20 cellular contexts compared by ENCODE assay signal in the genomic region with DNA sequence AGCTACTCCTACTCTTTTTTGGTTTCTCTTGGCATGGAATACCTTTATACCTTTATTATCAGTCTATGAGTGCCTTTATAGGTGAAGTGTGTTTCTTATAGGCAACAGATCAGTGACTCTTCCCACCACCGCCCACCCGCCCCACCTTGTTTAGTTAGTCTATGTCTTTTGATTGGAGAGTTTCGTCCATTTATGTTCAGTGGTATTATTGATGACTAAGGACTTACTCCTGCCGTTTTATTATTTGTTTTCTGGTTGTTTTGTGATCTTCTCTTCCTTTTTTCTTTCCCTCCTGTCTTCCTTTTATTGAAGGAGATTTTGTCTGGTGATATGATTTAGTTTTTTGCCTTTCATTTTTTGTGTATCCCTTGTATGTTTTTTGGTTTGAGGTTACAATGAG.
A peak's percentile ranks its signal among the peaks of the same experiment; 100 is the strongest.
DNase-seq lines count a peak whose midpoint lies in the region; ATAC-seq, FAIRE-seq and TF ChIP-seq lines count a peak whose summit lies in the region.
"Had no signal": no experiment of that assay in that cellular context is flagged by ENCODE, and none has a peak within 500 bp of the region (broad histone marks: within the 10 kb centered on the region; RNA-seq: fewer than 3 reads in every experiment).

No MANE protein-coding gene starts in this region.

- POLR2A ChIA-PET in A549 (lab: Yijun Ruan, JAX): no interaction called here
- POLR2A ChIA-PET in PC-3 (lab: Charles Lee; ENCODE audit: unreplicated experiment): no interaction called here
- POLR2A ChIA-PET in H1 (lab: Charles Lee; ENCODE audit: partially characterized antibody): no interaction called here

- no peak overlapping the region for H2AFZ ChIP-seq in PC-3 (ENCODE audit: low read length)
- no peak overlapping the region for H2AFZ ChIP-seq in H1 (ENCODE audit: low read length)
- H2AFZ ChIP-seq in H9 (ENCODE audit: low read length): no peak overlapping the region

- no peak overlapping the region for H3T11ph ChIP-seq in H9 (ENCODE audit: low read length)

- CTCF ChIA-PET in A549 (lab: Yijun Ruan, JAX) (no interaction called here), PC-3 (lab: Charles Lee) (no interaction called here), H1 (lab: Charles Lee; ENCODE audit: partially characterized antibody) (interaction anchor here (0.9 kb wide), 1 partner anchor 9 kb away, joined by 6 read pairs; no protein-coding TSS in a partner anchor)

- H2BK5ac ChIP-seq in H1 (ENCODE audit: low read depth, low read length) (no peak overlapping the region), H9 (ENCODE audit: insufficient read length, low read length) (no peak overlapping the region)

- H2BK15ac ChIP-seq in H1 (ENCODE audit: low read length) (no peak overlapping the region), H9 (ENCODE audit: low read depth, low read length) (no peak overlapping the region)

- no peaks in the 10 kb centered on the region for H3K79me2 ChIP-seq in PC-3 (ENCODE audit: low read length)
- peaks cover 0 to 98% of the 10 kb centered on the region in 2 experiments; a peak in 3 of 4 replicates for H3K79me2 ChIP-seq in H1 (ENCODE audit: control insufficient read depth in 1 of 2, insufficient read depth in 2 of 2, low read length in 2 of 2)
- peaks cover 26% of the 10 kb centered on the region; the same call in 1 of the 2 replicates for H3K79me2 ChIP-seq in H9 (ENCODE audit: insufficient read depth, low read length)

- H2BK20ac ChIP-seq in H1 (ENCODE audit: low read length) (no peak overlapping the region), H9 (ENCODE audit: low read depth, low read length, poor library complexity, severe bottlenecking) (no peak overlapping the region)

- H2AK5ac ChIP-seq in H1 (ENCODE audit: low read depth, low read length) (no peak overlapping the region), H9 (ENCODE audit: insufficient read length, low read length) (no peak overlapping the region)

- no peak for TF ChIP-seq POLR2A in A549 (IDR thresholded peaks at IDR 0.05; ENCODE audit: low read length)
- no peak for TF ChIP-seq POLR2A in H1 (IDR thresholded peaks at IDR 0.05; ENCODE audit: control extremely low read depth in 1 of 2, low read depth in 2 of 2, low read length in 2 of 2)

- 93% methylated on average over 4 of the region's 4 CpGs for WGBS in A549 (ENCODE audit: missing lambda C conversion rate)
- WGBS in H1 (ENCODE audit: extremely low coverage in 1 of 2, insufficient coverage in 1 of 2, insufficient read length in 1 of 2, insufficient replicate concordance in 2 of 2, low coverage in 1 of 2, low lambda C conversion rate in 2 of 2, missing lambda C conversion rate in 1 of 2), 2 experiments: 84% methylated on average over 4 of the region's 4 CpGs; no CpG with 5 or more reads in 1 of the 2 experiments
- WGBS in H9 (ENCODE audit: extremely low coverage, insufficient read length, low lambda C conversion rate): no CpG with 5 or more reads among the region's 4 CpGs
- 96% methylated on average over 3 of the region's 4 CpGs; no CpG with 5 or more reads in 1 of the 2 experiments for WGBS in endodermal cell (ENCODE audit: insufficient coverage in 1 of 2, insufficient read length in 1 of 2), 2 experiments

- H3K56ac ChIP-seq in H1 (replicated peaks; ENCODE audit: insufficient read length, low read depth, low read length) (no peak overlapping the region), H9 (ENCODE audit: insufficient read length, low read depth, low read length) (no peak overlapping the region)

- H4K5ac ChIP-seq in H1 (ENCODE audit: insufficient read length, low read depth, low read length): no peak overlapping the region
- no peak overlapping the region for H4K5ac ChIP-seq in H9 (ENCODE audit: insufficient read length, low read depth, low read length)

- H4K91ac ChIP-seq in H1 (replicated peaks; ENCODE audit: insufficient read length, low read length) (no peak overlapping the region), H9 (ENCODE audit: insufficient read length, low read depth, low read length) (no peak overlapping the region)

- H3K27me3 Mint-ChIP-seq in H9 (ENCODE audit: low read depth) (no peaks in the 10 kb centered on the region), endodermal cell (ENCODE audit: insufficient read depth) (no peaks in the 10 kb centered on the region)
- H3K27me3 Mint-ChIP-seq: B cell; CD4-positive, alpha-beta T cell had no signal

- no peak for TF ChIP-seq EP300 in A549 (IDR thresholded peaks at IDR 0.05)
- no peak for TF ChIP-seq EP300 in H1 (IDR thresholded peaks at IDR 0.05; ENCODE audit: borderline replicate concordance in 1 of 2, low read depth in 2 of 2, low read length in 2 of 2)

- H3K9me3 Mint-ChIP-seq in H9 (peaks cover 17 to 21% of the 10 kb centered on the region in 2 experiments; a peak in 4 of 5 replicates), endodermal cell (peaks cover 14% of the 10 kb centered on the region)
- H3K9me3 Mint-ChIP-seq: CD4-positive, alpha-beta T cell; CD8-positive, alpha-beta T cell had no signal

- H3K14ac ChIP-seq in H1 (ENCODE audit: insufficient read length): no peak overlapping the region
- H3K14ac ChIP-seq in H9 (ENCODE audit: insufficient read depth, low read length): no peak overlapping the region

- H3K23me2 ChIP-seq in H1 (ENCODE audit: low read depth, low read length): no peaks in the 10 kb centered on the region
- H3K23me2 ChIP-seq in H9 (ENCODE audit: insufficient read length, low read depth, low read length, poor library complexity, severe bottlenecking): no peaks in the 10 kb centered on the region

- no peak overlapping the region for H3K27ac Mint-ChIP-seq in H9
- no peak overlapping the region for H3K27ac Mint-ChIP-seq in endodermal cell
- H3K27ac Mint-ChIP-seq: B cell; CD4-positive, alpha-beta T cell; CD8-positive, alpha-beta T cell had no signal

- BruUV-seq in PC-3 (replicated peaks; lab: Mats Ljungman, UMichigan): no TSS peak

- H3K9ac ChIP-seq in PC-3 (ENCODE audit: low read length) (no peak overlapping the region), H1 (replicated peaks in 1 of 4; ENCODE audit: extremely low read depth in 1 of 4, low read depth in 3 of 4, low read length in 3 of 4) (no peak overlapping the region), H9 (ENCODE audit: extremely low read depth, insufficient read length, low read length) (no peak overlapping the region), endodermal cell (ENCODE audit: extremely low read depth, low read length, poor library complexity, severe bottlenecking) (no peak overlapping the region)
- H3K9ac ChIP-seq: BLaER1 treated with 17β-estradiol and CSF1 and Interleukin-3, amounts not matched to agents 10 nM and 100 nM had no signal

- H3K4ac ChIP-seq in H1 (replicated peaks; ENCODE audit: insufficient read length, low read depth, low read length): no peak overlapping the region
- no peak overlapping the region for H3K4ac ChIP-seq in H9 (ENCODE audit: low read depth, low read length)

- TF ChIP-seq RAD21 in A549 (conservative IDR thresholded peaks at IDR 0.05 in 1 of 2, IDR thresholded peaks at IDR 0.05 in 1 of 2): no peak
- no peak for TF ChIP-seq RAD21 in H1 (IDR thresholded peaks at IDR 0.05 in 1 of 2, conservative IDR thresholded peaks at IDR 0.05 in 1 of 2; ENCODE audit: low read depth in 2 of 2, low read length in 2 of 2)

- H3K4me3 ChIP-seq in A549 (no peak overlapping the region), PC-3 (ENCODE audit: low read length) (no peak overlapping the region), H1 (ENCODE audit: extremely low read depth in 1 of 4, insufficient read depth in 2 of 4, low read depth in 3 of 4, low read length in 4 of 4) (no peak overlapping the region), endodermal cell (ENCODE audit: low read length) (no peak overlapping the region)
- H3K4me3 ChIP-seq: BLaER1 treated with 17β-estradiol and CSF1 and Interleukin-3, amounts not matched to agents 10 nM and 100 nM had no signal

- H3K4me2 ChIP-seq in A549 (no peak overlapping the region), PC-3 (ENCODE audit: low read length) (no peak overlapping the region), H1 (ENCODE audit: insufficient read depth in 1 of 2, low read depth in 2 of 2, low read length in 2 of 2) (no peak overlapping the region), H9 (ENCODE audit: insufficient read depth, insufficient read length, low read length) (no peak overlapping the region)
- H3K4me2 ChIP-seq: BLaER1 treated with 17β-estradiol and CSF1 and Interleukin-3, amounts not matched to agents 10 nM and 100 nM had no signal

- H3K36me3 ChIP-seq in PC-3 (ENCODE audit: low read depth, low read length) (no peaks in the 10 kb centered on the region), H1 (ENCODE audit: control insufficient read depth in 2 of 4, insufficient read depth in 4 of 4, low read length in 3 of 4) (no peaks in the 10 kb centered on the region), endodermal cell (ENCODE audit: control insufficient read depth, insufficient read depth, low read length) (no peaks in the 10 kb centered on the region)
- H3K36me3 ChIP-seq: BLaER1 treated with 17β-estradiol and CSF1 and Interleukin-3, amounts not matched to agents 10 nM and 100 nM had no signal

- H3K36me3 Mint-ChIP-seq in H9 (ENCODE audit: insufficient read depth in 1 of 3, low read depth in 3 of 3): peaks cover 21 to 29% (median 22%) of the 10 kb centered on the region in 3 experiments
- H3K36me3 Mint-ChIP-seq in endodermal cell (ENCODE audit: low read depth): peaks cover 2% of the 10 kb centered on the region
- H3K36me3 Mint-ChIP-seq: CD8-positive, alpha-beta T cell had no signal

- intact Hi-C loops in PC-3 (cut with micrococcal nuclease): no loop called here

- H4K20me1 ChIP-seq in PC-3 (ENCODE audit: low read length) (no peaks in the 10 kb centered on the region), H1 (replicated peaks in 1 of 2; ENCODE audit: control insufficient read depth in 1 of 2, insufficient read depth in 2 of 2, low read length in 2 of 2) (peaks cover 0 to 7% of the 10 kb centered on the region in 2 experiments), H9 (ENCODE audit: control insufficient read depth, insufficient read depth, insufficient read length) (no peaks in the 10 kb centered on the region)
- H4K20me1 ChIP-seq: BLaER1 treated with 17β-estradiol and CSF1 and Interleukin-3, amounts not matched to agents 10 nM and 100 nM had no signal

- H3K27ac ChIP-seq in A549 (no peak overlapping the region), PC-3 (ENCODE audit: low read length) (no peak overlapping the region), H1 (ENCODE audit: low read depth, low read length) (no peak overlapping the region), H9 (ENCODE audit: insufficient read length, low read depth, low read length) (no peak overlapping the region), endodermal cell (ENCODE audit: low read depth, low read length) (no peak overlapping the region)
- H3K27ac ChIP-seq: BLaER1 treated with 17β-estradiol and CSF1 and Interleukin-3, amounts not matched to agents 10 nM and 100 nM; C4-2B had no signal

- DNase-seq in A549 (ENCODE audit: low read depth in 1 of 2, low spot score in 1 of 2) (no peak), PC-3 (peak; percentile 3), H1 (ENCODE audit: low read depth in 1 of 2, low spot score in 2 of 2) (no peak), H9 (no peak), endodermal cell (no peak)
- DNase-seq in activated CD8-positive, alpha-beta memory T cell treated with anti-CD3 and anti-CD28 coated beads, Interleukin-2, amount 50 U/mL, for 4 hours: no peak
- DNase-seq: 8988T; AML-193; Caco-2; Calu3; CD4-positive, alpha-beta T cell; CD8-positive, alpha-beta T cell; DMS79 treated with DMSO at 0.1 percent for 48 hours; GF-D8 had no signal

- no peaks in the 10 kb centered on the region for H3F3A ChIP-seq in PC-3 (ENCODE audit: low read length, unreplicated experiment)

- no peak overlapping the region for H3K4me3 Mint-ChIP-seq in H9
- H3K4me3 Mint-ChIP-seq in endodermal cell: no peak overlapping the region
- H3K4me3 Mint-ChIP-seq: B cell; CD4-positive, alpha-beta T cell; CD8-positive, alpha-beta T cell had no signal

- H3K9me2 ChIP-seq in PC-3 (replicated peaks; ENCODE audit: low read length): no peaks in the 10 kb centered on the region

- ATAC-seq in A549 (no peak), PC-3 (no peak)
- ATAC-seq: CD8-positive, alpha-beta T cell had no signal

- no peak overlapping the region for H4K8ac ChIP-seq in H1 (ENCODE audit: extremely low read depth, insufficient read depth, low read length)
- no peak overlapping the region for H4K8ac ChIP-seq in H9 (replicated peaks; ENCODE audit: insufficient read length, low read depth, low read length)

- H3K79me1 ChIP-seq in H1 (ENCODE audit: low read depth, low read length) (peaks cover 6% of the 10 kb centered on the region; the same call in 1 of the 2 replicates), H9 (ENCODE audit: insufficient read depth, low read depth, low read length, poor library complexity, severe bottlenecking) (no peaks in the 10 kb centered on the region)

- TF ChIP-seq CTCF in A549 (IDR thresholded peaks at IDR 0.05) (no peak), PC-3 (conservative IDR thresholded peaks at IDR 0.05; ENCODE audit: low read depth, low read length) (no peak), H1 (IDR thresholded peaks at IDR 0.05; ENCODE audit: control extremely low read depth in 1 of 3, insufficient read depth in 1 of 3, low read depth in 1 of 3, low read length in 3 of 3) (no peak), H9 (conservative IDR thresholded peaks at IDR 0.05) (no peak), endodermal cell (conservative IDR thresholded peaks at IDR 0.05) (no peak)

- H3K4me1 Mint-ChIP-seq in H9 (peaks cover 38% of the 10 kb centered on the region in 2 experiments), endodermal cell (peaks cover 22% of the 10 kb centered on the region)
- H3K4me1 Mint-ChIP-seq: B cell had no signal

- H3K23ac ChIP-seq in H1 (ENCODE audit: insufficient read length): no peak overlapping the region
- no peak overlapping the region for H3K23ac ChIP-seq in H9 (ENCODE audit: insufficient read length, low read depth, low read length)

- H3K9me3 ChIP-seq in A549 (0 out of 3 replicates have a peak, but pooled peaks cover 3% of the 10 kb centered on the region), PC-3 (ENCODE audit: low read length) (no peaks in the 10 kb centered on the region), H1 (ENCODE audit: insufficient read depth in 2 of 2, low read depth in 1 of 2, low read length in 1 of 2) (no peaks in the 10 kb centered on the region), H9 (ENCODE audit: control insufficient read depth, low read depth, low read length) (no peaks in the 10 kb centered on the region), endodermal cell (ENCODE audit: control insufficient read depth, low read length) (peaks cover 19% of the 10 kb centered on the region)
- H3K9me3 ChIP-seq: BLaER1 treated with 17β-estradiol and CSF1 and Interleukin-3, amounts not matched to agents 10 nM and 100 nM had no signal

- H3K4me1 ChIP-seq in A549 (peaks cover 15% of the 10 kb centered on the region), PC-3 (ENCODE audit: insufficient read depth, low read length) (peaks cover 8% of the 10 kb centered on the region), H1 (replicated peaks in 1 of 4; ENCODE audit: control insufficient read depth in 3 of 4, insufficient read depth in 4 of 4, low read length in 3 of 4) (peaks cover 0 to 6% (median 3%) of the 10 kb centered on the region in 4 experiments; a peak in 2 of 7 replicates), H9 (ENCODE audit: insufficient read depth, low read length) (no peaks in the 10 kb centered on the region; the same call in 1 of the 2 replicates), endodermal cell (ENCODE audit: control insufficient read depth, insufficient read depth, low read length) (no peaks in the 10 kb centered on the region)
- H3K4me1 ChIP-seq: BLaER1 treated with 17β-estradiol and CSF1 and Interleukin-3, amounts not matched to agents 10 nM and 100 nM; Caco-2 had no signal

- H2BK12ac ChIP-seq in H1 (ENCODE audit: low read depth, low read length) (no peak overlapping the region), H9 (ENCODE audit: insufficient read length, low read depth, low read length) (no peak overlapping the region)

- H2BK120ac ChIP-seq in H1 (replicated peaks; ENCODE audit: low read depth, low read length): no peak overlapping the region
- H2BK120ac ChIP-seq in H9 (ENCODE audit: low read depth, low read length, poor library complexity, severe bottlenecking): no peak overlapping the region

- H3K27me3 ChIP-seq in PC-3 (ENCODE audit: low read length) (no peaks in the 10 kb centered on the region), H1 (replicated peaks in 1 of 4; ENCODE audit: control insufficient read depth in 3 of 4, extremely low read depth in 1 of 4, insufficient read depth in 3 of 4, low read length in 3 of 4) (no peaks in the 10 kb centered on the region), H9 (ENCODE audit: insufficient read depth, low read length) (no peaks in the 10 kb centered on the region), endodermal cell (ENCODE audit: control insufficient read depth, insufficient read depth, low read length, poor library complexity, severe bottlenecking) (no peaks in the 10 kb centered on the region)
- H3K27me3 ChIP-seq: BLaER1 treated with 17β-estradiol and CSF1 and Interleukin-3, amounts not matched to agents 10 nM and 100 nM had no signal

- no peak overlapping the region for H3K18ac ChIP-seq in H1 (ENCODE audit: extremely low read depth, low read length)
- H3K18ac ChIP-seq in H9 (ENCODE audit: insufficient read length, low read depth, low read length): no peak overlapping the region

- FAIRE-seq in A549 (lab: Jason Lieb, UNC) (no peak), H1 (lab: Jason Lieb, UNC) (peak; percentile 13)
- FAIRE-seq: A204.1, D721Med, GM12891 had no signal
